8 cellular contexts compared by ENCODE assay signal in genomic region chr12:123120452-123121166, GRCh38. TPM values are rescaled to one million over a fixed set of nuclear protein-coding genes. Genes with fewer than 3 reads are reported as not detected.
A peak's percentile ranks its signal among the peaks of the same experiment; 100 is the strongest.
DNase-seq lines count a peak whose midpoint lies in the region; ATAC-seq and TF ChIP-seq lines count a peak whose summit lies in the region.

No MANE protein-coding gene starts in this region.

- TF ChIP-seq CTCF in tibial nerve (IDR thresholded peaks at IDR 0.05), result no peak

- H3K27ac ChIP-seq in tibial nerve, result peak overlapping the region in 1 of 4 donors; percentile 45

- H3K4me3 ChIP-seq in tibial nerve, result no peak overlapping the region

- H3K27ac Mint-ChIP-seq in central memory CD8-positive, alpha-beta T cell (ENCODE audit: low read depth), result no peak overlapping the region

- peaks cover 2% of the 10 kb centered on the region for H3K36me3 Mint-ChIP-seq in central memory CD8-positive, alpha-beta T cell (ENCODE audit: insufficient read depth)

- H3K4me1 ChIP-seq in tibial nerve, result peaks cover 0 to 30% (median 16%) of the 10 kb centered on the region in 4 donors

- TF ChIP-seq EP300 in tibial nerve (IDR thresholded peaks at IDR 0.05), result no peak

- peak; percentile 34 for DNase-seq in stimulated activated CD4-positive, alpha-beta T cell treated with anti-CD3 and anti-CD28 coated beads, Interleukin-15, amount 100 ng/mL, for 24 hours
- no peak for DNase-seq in stimulated activated CD4-positive, alpha-beta T cell treated with anti-CD3 and anti-CD28 coated beads, Interleukin-4, amount 100 ng/mL, for 4 hours
- DNase-seq in NCI-H345 (lab: John Stamatoyannopoulos, UW) (peak; percentile 82), SIG-M5 (lab: John Stamatoyannopoulos, UW) (no peak), tibial nerve (ENCODE audit: low spot score in 2 of 2) (no peak), dedifferentiated amniotic fluid mesenchymal stem cell (ENCODE audit: extremely low spot score) (no peak)
- DNase-seq in central memory CD8-positive, alpha-beta T cell (ENCODE audit: low spot score in 2 of 2), result no peak

- H3K9me3 ChIP-seq in tibial nerve, result no peaks in the 10 kb centered on the region

- no peaks in the 10 kb centered on the region for H3K27me3 ChIP-seq in tibial nerve

- no peaks in the 10 kb centered on the region for H3K27me3 Mint-ChIP-seq in central memory CD8-positive, alpha-beta T cell

- no peaks in the 10 kb centered on the region for H3K9me3 Mint-ChIP-seq in central memory CD8-positive, alpha-beta T cell

- 57 to 64% methylated on average over 3 of the region's 3 CpGs for whole genome bisulfite sequencing in tibial nerve, 2 donors

- TF ChIP-seq POLR2A in tibial nerve (IDR thresholded peaks at IDR 0.05), result no peak

- peaks cover 20% of the 10 kb centered on the region for H3K4me1 Mint-ChIP-seq in central memory CD8-positive, alpha-beta T cell

- ATAC-seq in central memory CD8-positive, alpha-beta T cell (replicated peaks; ENCODE audit: extremely low read depth, poor library complexity, severe bottlenecking), result no peak
- ATAC-seq in GM18868 (IDR thresholded peaks at IDR 0.05; ENCODE audit: unreplicated experiment), result no peak

- H3K36me3 ChIP-seq in tibial nerve, result no peaks in the 10 kb centered on the region

- H3K4me3 Mint-ChIP-seq in central memory CD8-positive, alpha-beta T cell, result peak overlapping the region; percentile 9

RNA-seq across cellular contexts. Expression of gene PITPNM2, which starts 30.3 kb away (rescaled TPM):
- total RNA-seq in tibial nerve, result 1 to 10 TPM; 6.1 to 9.8 (median 9.0) TPM

Comparison
In these comparisons a context has a peak if more than half of its experiments do, and no peak if none do; other contexts are left out.
1. DNase-seq: peak in stimulated activated CD4-positive, alpha-beta T cell treated with anti-CD3 and anti-CD28 coated beads, Interleukin-15, amount 100 ng/mL, for 24 hours (single experiment) and NCI-H345 (single experiment); none in stimulated activated CD4-positive, alpha-beta T cell treated with anti-CD3 and anti-CD28 coated beads, Interleukin-4, amount 100 ng/mL, for 4 hours (0 of 2), central memory CD8-positive, alpha-beta T cell (0 of 2), SIG-M5 (single experiment), tibial nerve (0 of 2) and dedifferentiated amniotic fluid mesenchymal stem cell (single experiment).